In the genomic region with DNA sequence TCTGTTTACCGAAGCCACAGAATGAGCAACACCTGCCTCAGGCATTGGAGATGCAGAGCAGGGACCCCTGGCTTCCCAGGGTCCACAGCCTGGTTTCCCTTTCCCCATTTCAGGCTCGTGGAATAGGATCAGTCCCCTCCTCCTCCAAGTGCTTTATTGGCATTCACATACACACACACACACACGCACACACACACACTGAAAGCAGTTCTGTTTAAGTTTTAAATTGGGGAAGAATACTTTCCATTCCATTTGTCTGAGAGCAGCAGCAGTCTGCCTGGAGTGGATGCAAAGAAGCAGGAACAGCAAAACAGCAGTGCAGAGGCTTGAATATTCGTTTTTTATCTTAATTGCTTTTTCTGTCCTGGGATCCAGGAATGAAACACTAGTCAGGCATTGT, we compare ENCODE assay signal across 14 cellular contexts. TPM values are rescaled to one million over a fixed set of nuclear protein-coding genes. Genes with fewer than 3 reads are reported as not detected.
DNase-seq lines count a peak whose midpoint lies in the region; ATAC-seq and TF ChIP-seq lines count a peak whose summit lies in the region.
"Had no signal": no experiment of that assay in that cellular context is flagged by ENCODE, and none has a peak within 500 bp of the region (broad histone marks: within the 10 kb centered on the region; RNA-seq: fewer than 3 reads in every experiment).

No MANE protein-coding gene starts in this region.

- H3K9me3 ChIP-seq in Loucy (ENCODE audit: insufficient read depth, low read depth, low read length) (no peaks in the 10 kb centered on the region), esophagus (ENCODE audit: control insufficient read depth in 2 of 2, insufficient read depth in 1 of 2, low read depth in 1 of 2, low read length in 1 of 2) (no peaks in the 10 kb centered on the region), right atrium auricular region (no peaks in the 10 kb centered on the region)

- WGBS in esophagus, 2 donors, result 38 to 39% methylated on average over 4 of the region's 4 CpGs

- DNase-seq in BJ (ENCODE audit: low read depth), result peak; percentile 68
- DNase-seq in osteocyte (ENCODE audit: extremely low spot score, unreplicated experiment), result no peak
- no peak for DNase-seq in right atrium auricular region (ENCODE audit: low spot score)
- DNase-seq in left lobe of liver (ENCODE audit: low spot score), result no peak
- DNase-seq in NCI-H345 treated with DMSO at 0.1 percent for 48 hours (lab: John Stamatoyannopoulos, UW; ENCODE audit: unreplicated experiment), result no peak
- DNase-seq: activated CD4-positive, alpha-beta T cell treated with anti-CD3 and anti-CD28 coated beads for 4 hours; DMS53; NCI-H510A treated with DMSO at 0.1 percent for 48 hours; SHP77; substantia nigra had no signal

- no peak overlapping the region for H3K4me3 Mint-ChIP-seq in osteocyte (ENCODE audit: unreplicated experiment)

- H3K27ac ChIP-seq in esophagus (ENCODE audit: low read depth in 2 of 2, low read length in 1 of 2), result peak overlapping the region; percentile 16 to 36
- no peak overlapping the region for H3K27ac ChIP-seq in right atrium auricular region

- H3K27me3 ChIP-seq in BJ (ENCODE audit: control insufficient read depth, insufficient read depth, low read length) (no peaks in the 10 kb centered on the region), Loucy (ENCODE audit: insufficient read depth, low read length, poor library complexity, severe bottlenecking) (no peaks in the 10 kb centered on the region), esophagus (ENCODE audit: control insufficient read depth in 1 of 2, insufficient read depth in 2 of 2, low read length in 2 of 2) (no peaks in the 10 kb centered on the region), right atrium auricular region (no peaks in the 10 kb centered on the region)

- H3K4me1 Mint-ChIP-seq in osteocyte (ENCODE audit: unreplicated experiment), result peaks cover 13% of the 10 kb centered on the region

- H3K4me3 ChIP-seq in BJ (ENCODE audit: low read depth, low read length) (no peak overlapping the region), Loucy (ENCODE audit: low read length, poor library complexity, severe bottlenecking) (no peak overlapping the region), esophagus (ENCODE audit: low read depth in 1 of 2, low read length in 2 of 2) (no peak overlapping the region), right atrium auricular region (no peak overlapping the region)
- H3K4me3 ChIP-seq: K562 had no signal

- H3K36me3 ChIP-seq in BJ (ENCODE audit: control insufficient read depth, insufficient read depth, low read length) (peaks cover 9% of the 10 kb centered on the region), Loucy (ENCODE audit: insufficient read depth, low read length) (peaks cover 5% of the 10 kb centered on the region; the same call in 1 of the 2 replicates), esophagus (ENCODE audit: control insufficient read depth in 2 of 2, insufficient read depth in 2 of 2, low read length in 1 of 2) (peaks cover under 1 to 17% of the 10 kb centered on the region in 2 donors), right atrium auricular region (peaks cover 14% of the 10 kb centered on the region)

- ATAC-seq in HG03439 (IDR thresholded peaks at IDR 0.05; ENCODE audit: unreplicated experiment) (no peak), left lobe of liver (no peak)
- ATAC-seq: K562 had no signal

- peak overlapping the region; percentile 58 for H3K4me2 ChIP-seq in Loucy (ENCODE audit: low read depth, low read length, poor library complexity, severe bottlenecking)

- no peak overlapping the region for H2AFZ ChIP-seq in Loucy (ENCODE audit: low read length)

- no peaks in the 10 kb centered on the region for H3F3A ChIP-seq in Loucy (ENCODE audit: low read depth)

- POLR2A ChIA-PET in BJ (lab: Charles Lee), result no interaction called here

- no peaks in the 10 kb centered on the region for H3K27me3 Mint-ChIP-seq in osteocyte (ENCODE audit: unreplicated experiment)

- CTCF ChIA-PET in BJ (lab: Yijun Ruan, JAX), result interaction anchor here (0.8 to 32.2 kb wide), 7 partner anchors 10 to 150 kb away, joined by 3 to 1371 read pairs (median 12); partner anchors contain the start of genes GPR61 and PSMA5

- peak overlapping the region; percentile 8 for H3K27ac Mint-ChIP-seq in osteocyte (ENCODE audit: unreplicated experiment)

- H4K20me1 ChIP-seq in Loucy (ENCODE audit: insufficient read depth, low read length, poor library complexity, severe bottlenecking), result no peaks in the 10 kb centered on the region

- peaks cover 8% of the 10 kb centered on the region for H3K36me3 Mint-ChIP-seq in osteocyte (ENCODE audit: unreplicated experiment)

- TF ChIP-seq CTCF in BJ (IDR thresholded peaks at IDR 0.05; ENCODE audit: insufficient read depth, low read depth, low read length) (no peak), Loucy (conservative IDR thresholded peaks at IDR 0.05; ENCODE audit: low read length) (no peak), osteocyte (IDR thresholded peaks at IDR 0.05) (no peak), right atrium auricular region (IDR thresholded peaks at IDR 0.05) (no peak)

- no peaks in the 10 kb centered on the region for H3K9me3 Mint-ChIP-seq in osteocyte (ENCODE audit: unreplicated experiment)

- H3K9me2 ChIP-seq in Loucy (replicated peaks; ENCODE audit: low read depth, low read length), result no peaks in the 10 kb centered on the region

- peaks cover 36% of the 10 kb centered on the region for H3K4me1 ChIP-seq in Loucy (ENCODE audit: insufficient read depth, low read length, poor library complexity, severe bottlenecking)
- H3K4me1 ChIP-seq in esophagus (ENCODE audit: control insufficient read depth in 2 of 2, insufficient read depth in 2 of 2, low read length in 1 of 2), result peaks cover 7 to 11% of the 10 kb centered on the region in 2 donors
- H3K4me1 ChIP-seq in right atrium auricular region, result peaks cover 0 to 10% of the 10 kb centered on the region in 2 donors

- peaks cover 17% of the 10 kb centered on the region; the same call in 1 of the 2 replicates for H3K79me2 ChIP-seq in Loucy (ENCODE audit: insufficient read depth, low read length)

- H3K9ac ChIP-seq in Loucy (ENCODE audit: low read depth, low read length, poor library complexity, severe bottlenecking), result peak overlapping the region; percentile 30

RNA-seq across cellular contexts. Expression of gene CYB561D1, which starts 7.0 kb away (rescaled TPM):
- polyA plus RNA-seq in BJ (2011; rRNA removed) (8.2 and 10.8 TPM in 2 replicates), esophagus (1 to 10 TPM; 3.7 to 4.8 TPM)
- 9.3 and 14.3 TPM in 2 replicates for polyA minus RNA-seq in BJ (2011; rRNA and poly(A)+ RNA removed)
- total RNA-seq in osteocyte (10.2 and 10.6 TPM in 2 replicates), right atrium auricular region (1 to 10 TPM; 2.6 to 6.9 TPM), left lobe of liver (3.3 TPM)

RNA-seq across cellular contexts. Expression of gene AMIGO1, which starts 8.6 kb away (rescaled TPM):
- polyA plus RNA-seq in BJ (2011; rRNA removed), result 2.9 and 3.4 TPM in 2 replicates
- 1.8 and 3.6 TPM in 2 replicates for polyA minus RNA-seq in BJ (2011; rRNA and poly(A)+ RNA removed)
- polyA plus RNA-seq in esophagus, result 1 to 10 TPM in 1 of 2 donors, under 1 TPM in 1; 0.71 to 1.6 TPM
- 5.2 and 5.4 TPM in 2 replicates for total RNA-seq in osteocyte
- 10 to 100 TPM; 11.0 to 15.1 TPM for total RNA-seq in right atrium auricular region
- total RNA-seq in left lobe of liver, result 3.5 TPM

RNA-seq across cellular contexts. Expression of gene ATXN7L2, which starts 17.2 kb away (rescaled TPM):
- polyA plus RNA-seq in BJ (2011; rRNA removed) (5.7 and 8.7 TPM in 2 replicates), esophagus (1 to 10 TPM; 3.6 to 6.4 TPM)
- polyA minus RNA-seq in BJ (2011; rRNA and poly(A)+ RNA removed), result 6.1 and 7.6 TPM in 2 replicates
- total RNA-seq in osteocyte (6.4 and 6.8 TPM in 2 replicates), right atrium auricular region (1 to 10 TPM; 2.4 to 3.5 TPM), left lobe of liver (4.3 TPM)

RNA-seq across cellular contexts. Expression of gene SYPL2, which starts 34.5 kb away (rescaled TPM):
- 58.8 and 73.1 TPM in 2 replicates for polyA plus RNA-seq in BJ (2011; rRNA removed)
- polyA minus RNA-seq in BJ (2011; rRNA and poly(A)+ RNA removed), result 27.8 and 31.3 TPM in 2 replicates
- under 1 TPM; 0.16 to 0.38 TPM for polyA plus RNA-seq in esophagus
- 0.59 and 1.1 TPM in 2 replicates for total RNA-seq in osteocyte
- total RNA-seq in right atrium auricular region, result 1 to 10 TPM; 4.7 to 9.6 TPM
- total RNA-seq in left lobe of liver, result 9.6 TPM

RNA-seq across cellular contexts. Expression of gene GPR61, which starts 38.8 kb away (rescaled TPM):
- polyA plus RNA-seq in BJ (2011; rRNA removed) (not detected in 2 replicates), esophagus (under 1 TPM in 1 of 2 donors, not detected in 1; 0.06 TPM)
- not detected in 2 replicates for polyA minus RNA-seq in BJ (2011; rRNA and poly(A)+ RNA removed)
- total RNA-seq in osteocyte (not detected in 2 replicates), right atrium auricular region (under 1 TPM; 0.11 to 0.16 TPM), left lobe of liver (not detected)

Comparison
In these comparisons a context has a peak if more than half of its experiments do, and no peak if none do; other contexts are left out.
1. H3K27ac ChIP-seq: peak in esophagus (2 of 2); none in right atrium auricular region (0 of 2).